In genomic region chr1:43293896-43294760, GRCh38 we compare ENCODE assay signal across 7 cellular contexts. TPM values are rescaled to one million over a fixed set of nuclear protein-coding genes. Genes with fewer than 3 reads are reported as not detected.
DNase-seq lines count a peak whose midpoint lies in the region; ATAC-seq and TF ChIP-seq lines count a peak whose summit lies in the region.
"Had no signal": no experiment of that assay in that cellular context is flagged by ENCODE, and none has a peak within 500 bp of the region (broad histone marks: within the 10 kb centered on the region; RNA-seq: fewer than 3 reads in every experiment).

No MANE protein-coding gene starts in this region.

- dilution Hi-C loops in IMR-90 (cut with HindIII; ENCODE audit: low sequenced_read_pairs, unreplicated experiment): no loop called here

- POLR2A ChIA-PET in IMR-90 (lab: Charles Lee; ENCODE audit: unreplicated experiment) (no interaction called here), A673 (lab: Charles Lee; ENCODE audit: low non-redundant PET) (no interaction called here)

- H4K5ac ChIP-seq in IMR-90 (ENCODE audit: low read depth, low read length): no peak overlapping the region

- H4K91ac ChIP-seq in IMR-90 (ENCODE audit: insufficient read depth, low read depth, low read length): no peak overlapping the region

- H3K27ac ChIP-seq in IMR-90 (ENCODE audit: insufficient read depth, low read length) (no peak overlapping the region; the same call in 1 of the 2 replicates), A673 (ENCODE audit: low read depth, low read length, poor library complexity, severe bottlenecking) (no peak overlapping the region)
- H3K27ac ChIP-seq: HL-60 had no signal

- no TSS peak for BruUV-seq in IMR-90 (replicated peaks; lab: Mats Ljungman, UMichigan)
- BruUV-seq in A673 (replicated peaks; lab: Mats Ljungman, UMichigan): no TSS peak

- H2BK5ac ChIP-seq in IMR-90 (ENCODE audit: low read depth, low read length, poor library complexity, severe bottlenecking): no peak overlapping the region

- peak overlapping the region; percentile 49 for H2AK9ac ChIP-seq in IMR-90 (replicated peaks; ENCODE audit: low read depth, low read length, poor library complexity)

- H2BK120ac ChIP-seq in IMR-90 (ENCODE audit: low read depth, low read length): no peak overlapping the region

- no peak overlapping the region for H3K4me2 ChIP-seq in IMR-90 (ENCODE audit: low read depth, low read length)

- peak overlapping the region; percentile 36; the same call in 1 of the 2 replicates for H3K14ac ChIP-seq in IMR-90 (replicated peaks; ENCODE audit: low read depth, low read length)

- no peaks in the 10 kb centered on the region for H3K9me3 ChIP-seq in IMR-90 (ENCODE audit: control insufficient read depth, insufficient read depth, low read length)
- H3K9me3 ChIP-seq in A673 (ENCODE audit: low read depth, low read length, poor library complexity, severe bottlenecking): no peaks in the 10 kb centered on the region

- H3K23ac ChIP-seq in IMR-90 (ENCODE audit: low read depth, low read length): no peak overlapping the region; the same call in 1 of the 2 replicates

- no peak overlapping the region for H3K18ac ChIP-seq in IMR-90 (ENCODE audit: low read depth, low read length)

- no peak overlapping the region for H3K4ac ChIP-seq in IMR-90 (ENCODE audit: low read depth, low read length)

- H2AFZ ChIP-seq in IMR-90 (replicated peaks; ENCODE audit: low read length, poor library complexity): peak overlapping the region; percentile 41

- no peak for TF ChIP-seq CTCF in IMR-90 (conservative IDR thresholded peaks at IDR 0.05; ENCODE audit: low read depth, low read length)
- TF ChIP-seq CTCF in A673 (conservative IDR thresholded peaks at IDR 0.05; ENCODE audit: low read depth, low read length): no peak

- H3K4me3 ChIP-seq in IMR-90 (ENCODE audit: insufficient read depth, low read depth, low read length) (no peak overlapping the region), A673 (ENCODE audit: low read depth, low read length, poor library complexity, severe bottlenecking) (no peak overlapping the region)

- intact Hi-C loops in IMR-90 (cut with micrococcal nuclease): no loop called here
- intact Hi-C loops in A673 (cut with micrococcal nuclease; ENCODE audit: unreplicated experiment): no loop called here

- H3K79me1 ChIP-seq in IMR-90 (ENCODE audit: low read depth in 1 of 2, low read length in 2 of 2): no peaks in the 10 kb centered on the region

- H2BK20ac ChIP-seq in IMR-90 (ENCODE audit: low read depth, low read length): no peak overlapping the region

- H3K56ac ChIP-seq in IMR-90 (ENCODE audit: extremely low read depth, insufficient read depth, low read length): no peak overlapping the region

- ATAC-seq in IMR-90 (ENCODE audit: low read depth) (peak; percentile 19; the same call in 1 of the 2 replicates), HG03039 (IDR thresholded peaks at IDR 0.05; ENCODE audit: unreplicated experiment) (no peak)

- peaks cover 4% of the 10 kb centered on the region for H3K27me3 ChIP-seq in IMR-90 (ENCODE audit: control insufficient read depth, insufficient read depth, low read length)
- H3K27me3 ChIP-seq in A673 (replicated peaks; ENCODE audit: insufficient read depth, low read depth, low read length, poor library complexity): no peaks in the 10 kb centered on the region

- peaks cover 3% of the 10 kb centered on the region; the same call in 1 of the 2 replicates for H3K9me1 ChIP-seq in IMR-90 (ENCODE audit: insufficient read depth, low read length)

- CTCF ChIA-PET in IMR-90 (lab: Yijun Ruan, JAX): interaction anchor here (0.7 to 1.4 kb wide), 2 partner anchors 15 to 64 kb away, joined by 3 read pairs; partner anchors contain the start of gene CDC20
- CTCF ChIA-PET in A673 (lab: Charles Lee): no interaction called here

- in situ Hi-C loops in IMR-90 (cut with MboI; ENCODE audit: low sequenced_read_pairs): no loop called here

- H3K4me1 ChIP-seq in IMR-90 (ENCODE audit: control insufficient read depth, insufficient read depth, low read length) (peaks cover 10% of the 10 kb centered on the region), A673 (ENCODE audit: insufficient read depth, low read length, poor library complexity, severe bottlenecking) (no peaks in the 10 kb centered on the region)

- peak; percentile 56 for DNase-seq in IMR-90
- peak; percentile 50 for DNase-seq in epidermal melanocyte (ENCODE audit: insufficient read length, low spot score)
- peak; percentile 53 for DNase-seq in pulmonary artery endothelial cell (ENCODE audit: low read depth, low spot score)
- no peak for DNase-seq in A673 (ENCODE audit: low spot score)
- DNase-seq in activated CD4-positive, CD25-positive, alpha-beta regulatory T cell (lab: John Stamatoyannopoulos, UW): no peak

- H2AK5ac ChIP-seq in IMR-90 (ENCODE audit: low read depth, low read length): 0 out of 2 replicates have a peak overlapping the region, but pooled peaks have one; percentile 14

- no peaks in the 10 kb centered on the region for H3K36me3 ChIP-seq in IMR-90 (ENCODE audit: control insufficient read depth, insufficient read depth, low read length)
- no peaks in the 10 kb centered on the region for H3K36me3 ChIP-seq in A673 (ENCODE audit: insufficient read depth, low read length, poor library complexity, severe bottlenecking)

- no peak for TF ChIP-seq POLR2A in IMR-90 (IDR thresholded peaks at IDR 0.05; ENCODE audit: low read depth, low read length)

- no peak overlapping the region for H4K8ac ChIP-seq in IMR-90 (ENCODE audit: low read depth in 2 of 2, low read length in 2 of 2)

- no peak for TF ChIP-seq RAD21 in IMR-90 (IDR thresholded peaks at IDR 0.05; ENCODE audit: low read length)

- no peaks in the 10 kb centered on the region for H4K20me1 ChIP-seq in IMR-90 (ENCODE audit: insufficient read depth, low read length)

- H3K9ac ChIP-seq in IMR-90 (ENCODE audit: low read depth, low read length): no peak overlapping the region

- WGBS in IMR-90 (ENCODE audit: extremely low coverage in 2 of 2, insufficient read length in 1 of 2), 2 experiments: no CpG with 5 or more reads among the region's 7 CpGs

- H2BK15ac ChIP-seq in IMR-90 (ENCODE audit: low read depth, low read length): no peak overlapping the region

TF ChIP-seq in IMR-90, 13 proteins besides CTCF, POLR2A, EP300 and RAD21:
- TF ChIP-seq BHLHE40 (IDR thresholded peaks at IDR 0.05; ENCODE audit: low read depth, low read length): 0 out of 2 replicates have a peak, but pooled peaks have one; percentile 17
- TF ChIP-seq MAFK (IDR thresholded peaks at IDR 0.05; ENCODE audit: low read depth, low read length): no peak
- no peak for TF ChIP-seq CHD1 (IDR thresholded peaks at IDR 0.05; ENCODE audit: low read depth, low read length)
- TF ChIP-seq, protein P1, sequence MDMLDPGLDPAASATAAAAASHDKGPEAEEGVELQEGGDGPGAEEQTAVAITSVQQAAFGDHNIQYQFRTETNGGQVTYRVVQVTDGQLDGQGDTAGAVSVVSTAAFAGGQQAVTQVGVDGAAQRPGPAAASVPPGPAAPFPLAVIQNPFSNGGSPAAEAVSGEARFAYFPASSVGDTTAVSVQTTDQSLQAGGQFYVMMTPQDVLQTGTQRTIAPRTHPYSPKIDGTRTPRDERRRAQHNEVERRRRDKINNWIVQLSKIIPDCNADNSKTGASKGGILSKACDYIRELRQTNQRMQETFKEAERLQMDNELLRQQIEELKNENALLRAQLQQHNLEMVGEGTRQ (IDR thresholded peaks at IDR 0.05; ENCODE audit: low read depth, low read length): no peak
- TF ChIP-seq NFE2L2 (IDR thresholded peaks at IDR 0.05; ENCODE audit: low read depth, low read length): no peak
- no peak for TF ChIP-seq SMC3 (IDR thresholded peaks at IDR 0.05; ENCODE audit: low read depth, low read length)
- TF ChIP-seq, protein P2, sequence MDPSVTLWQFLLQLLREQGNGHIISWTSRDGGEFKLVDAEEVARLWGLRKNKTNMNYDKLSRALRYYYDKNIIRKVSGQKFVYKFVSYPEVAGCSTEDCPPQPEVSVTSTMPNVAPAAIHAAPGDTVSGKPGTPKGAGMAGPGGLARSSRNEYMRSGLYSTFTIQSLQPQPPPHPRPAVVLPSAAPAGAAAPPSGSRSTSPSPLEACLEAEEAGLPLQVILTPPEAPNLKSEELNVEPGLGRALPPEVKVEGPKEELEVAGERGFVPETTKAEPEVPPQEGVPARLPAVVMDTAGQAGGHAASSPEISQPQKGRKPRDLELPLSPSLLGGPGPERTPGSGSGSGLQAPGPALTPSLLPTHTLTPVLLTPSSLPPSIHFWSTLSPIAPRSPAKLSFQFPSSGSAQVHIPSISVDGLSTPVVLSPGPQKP (IDR thresholded peaks at IDR 0.05; ENCODE audit: borderline replicate concordance, low read depth, low read length): no peak
- TF ChIP-seq CEBPB (IDR thresholded peaks at IDR 0.05; ENCODE audit: low read depth, low read length): peak; percentile 29; the same call in 1 of the 2 replicates
- no peak for TF ChIP-seq RFX5 (IDR thresholded peaks at IDR 0.05; ENCODE audit: low read depth, low read length)

RNA-seq across cellular contexts. Expression of gene TIE1, which starts 6.7 kb away (rescaled TPM):
- total RNA-seq in IMR-90 (2012; rRNA removed) (2.3 and 3.3 TPM in 2 replicates), pulmonary artery endothelial cell (615 and 699 TPM in 2 replicates), A673 (2021) (not detected in 2 replicates)
- polyA plus RNA-seq in IMR-90 (2012; rRNA removed): 7.5 and 8.5 TPM in 2 replicates
- 3.5 and 5.9 TPM in 2 replicates for polyA plus RNA-seq in IMR-90 (2012; cell fraction: cytosol; rRNA removed)
- polyA plus RNA-seq in IMR-90 (2012; cell fraction: nucleus; rRNA removed; ENCODE audit: low replicate concordance): 9.5 and 18.0 TPM in 2 replicates

RNA-seq across cellular contexts. Expression of gene C1orf210, which starts 8.7 kb away (rescaled TPM):
- total RNA-seq in IMR-90 (2012; rRNA removed) (not detected in 2 replicates), pulmonary artery endothelial cell (not detected in 2 replicates), A673 (2021) (not detected in 2 replicates)
- not detected in 2 replicates for polyA plus RNA-seq in IMR-90 (2012; rRNA removed)
- polyA plus RNA-seq in IMR-90 (2012; cell fraction: cytosol; rRNA removed): 0.05 TPM in 1 of 2 replicates, not detected in the other
- not detected in 2 replicates for polyA plus RNA-seq in IMR-90 (2012; cell fraction: nucleus; rRNA removed; ENCODE audit: low replicate concordance)

RNA-seq across cellular contexts. Expression of gene TMEM125, which starts 24.3 kb away (rescaled TPM):
- total RNA-seq in IMR-90 (2012; rRNA removed) (under 0.01 TPM in 1 of 2 replicates, not detected in the other), pulmonary artery endothelial cell (not detected in 2 replicates), A673 (2021) (not detected in 2 replicates)
- polyA plus RNA-seq in IMR-90 (2012; rRNA removed): 0.03 and 0.10 TPM in 2 replicates
- polyA plus RNA-seq in IMR-90 (2012; cell fraction: cytosol; rRNA removed): 0.09 and 0.14 TPM in 2 replicates
- polyA plus RNA-seq in IMR-90 (2012; cell fraction: nucleus; rRNA removed; ENCODE audit: low replicate concordance): 0.06 and 0.24 TPM in 2 replicates

RNA-seq across cellular contexts. Expression of gene MPL, which starts 43.5 kb away (rescaled TPM):
- not detected in 2 replicates for total RNA-seq in IMR-90 (2012; rRNA removed)
- 0.12 TPM in 1 of 2 replicates, not detected in the other for polyA plus RNA-seq in IMR-90 (2012; rRNA removed)
- polyA plus RNA-seq in IMR-90 (2012; cell fraction: cytosol; rRNA removed): 0.02 TPM in 1 of 2 replicates, not detected in the other
- not detected in 2 replicates for polyA plus RNA-seq in IMR-90 (2012; cell fraction: nucleus; rRNA removed; ENCODE audit: low replicate concordance)
- total RNA-seq in pulmonary artery endothelial cell: not detected in 2 replicates
- not detected in 2 replicates for total RNA-seq in A673 (2021)

Comparison
In these comparisons a context has a peak if more than half of its experiments do, and no peak if none do; other contexts are left out.
1. DNase-seq: peak in IMR-90 (single experiment), epidermal melanocyte (single experiment) and pulmonary artery endothelial cell (single experiment); none in A673 (single experiment) and activated CD4-positive, CD25-positive, alpha-beta regulatory T cell (0 of 4).
2. RNA of gene TIE1, which starts 6.7 kb away (total RNA-seq): 615 to 699 TPM in pulmonary artery endothelial cell; 2.3 to 3.3 TPM in IMR-90 and not detected in A673; every median in the first group is over 100 times any median in the second.